ENCODE assay signal across 8 cellular contexts in genomic region chr11:69642913-69643632, GRCh38. TPM values are rescaled to one million over a fixed set of nuclear protein-coding genes. Genes with fewer than 3 reads are reported as not detected.
DNase-seq lines count a peak whose midpoint lies in the region; ATAC-seq and TF ChIP-seq lines count a peak whose summit lies in the region.

No MANE protein-coding gene starts in this region.

- ATAC-seq in IMR-90 (ENCODE audit: low read depth): peak; percentile 13
- peak; percentile 58 for ATAC-seq in omental fat pad (ENCODE audit: low FRiP score)

- no TSS peak for BruUV-seq in IMR-90 (replicated peaks; lab: Mats Ljungman, UMichigan)

- no peaks in the 10 kb centered on the region for H3K9me3 ChIP-seq in IMR-90 (ENCODE audit: control insufficient read depth, insufficient read depth, low read length)

- peak overlapping the region; percentile 48; the same call in 1 of the 2 replicates for H3K18ac ChIP-seq in IMR-90 (ENCODE audit: low read depth, low read length)

- H4K20me1 ChIP-seq in IMR-90 (ENCODE audit: insufficient read depth, low read length): peaks cover 60% of the 10 kb centered on the region

- TF ChIP-seq CTCF in IMR-90 (conservative IDR thresholded peaks at IDR 0.05; ENCODE audit: low read depth, low read length) (peak; percentile 86), omental fat pad (IDR thresholded peaks at IDR 0.05) (peak in 2 of 3 donors; percentile 39 to 56)

- TF ChIP-seq RAD21 in IMR-90 (IDR thresholded peaks at IDR 0.05; ENCODE audit: low read length): peak; percentile 92

- in situ Hi-C loops in IMR-90 (cut with MboI; ENCODE audit: low sequenced_read_pairs): loop anchor here (5.0 kb wide), 1 partner anchor 341 kb away; no protein-coding TSS in a partner anchor

- intact Hi-C loops in IMR-90 (cut with micrococcal nuclease): loop anchor here (1.0 to 10.0 kb wide), 6 partner anchors 291 to 738 kb away; partner anchors contain the start of genes IGHMBP2, MRGPRF and MRPL21

- peak overlapping the region; percentile 24; the same call in 1 of the 2 replicates for H2BK120ac ChIP-seq in IMR-90 (ENCODE audit: low read depth, low read length)

- peak overlapping the region in 1 of 2 experiments; percentile 64; a peak in 2 of 4 replicates for H4K8ac ChIP-seq in IMR-90 (ENCODE audit: low read depth in 2 of 2, low read length in 2 of 2)

- dilution Hi-C loops in IMR-90 (cut with HindIII; ENCODE audit: low sequenced_read_pairs, unreplicated experiment): no loop called here

- H3K4ac ChIP-seq in IMR-90 (ENCODE audit: low read depth, low read length): peak overlapping the region; percentile 86

- no peak overlapping the region for H2BK15ac ChIP-seq in IMR-90 (ENCODE audit: low read depth, low read length)

- no peaks in the 10 kb centered on the region for H3K27me3 ChIP-seq in IMR-90 (ENCODE audit: control insufficient read depth, insufficient read depth, low read length)

- peak overlapping the region; percentile 100 for H3K9ac ChIP-seq in IMR-90 (ENCODE audit: low read depth, low read length)

- peak overlapping the region; percentile 98 for H3K27ac ChIP-seq in IMR-90 (ENCODE audit: insufficient read depth, low read length)

- H2AK9ac ChIP-seq in IMR-90 (replicated peaks; ENCODE audit: low read depth, low read length, poor library complexity): peak overlapping the region; percentile 98

- no peaks in the 10 kb centered on the region; the same call in 1 of the 2 replicates for H3K9me1 ChIP-seq in IMR-90 (ENCODE audit: insufficient read depth, low read length)

- peak overlapping the region; percentile 97 for H2BK5ac ChIP-seq in IMR-90 (ENCODE audit: low read depth, low read length, poor library complexity, severe bottlenecking)

- H3K56ac ChIP-seq in IMR-90 (ENCODE audit: extremely low read depth, insufficient read depth, low read length): peak overlapping the region; percentile 61; the same call in 1 of the 2 replicates

- POLR2A ChIA-PET in IMR-90 (lab: Charles Lee; ENCODE audit: unreplicated experiment): interaction anchor here (0.6 to 2.6 kb wide), 4 partner anchors 134 to 404 kb away, joined by 4 to 11 read pairs (median 4); no protein-coding TSS in a partner anchor

- peak overlapping the region; percentile 68 for H2AFZ ChIP-seq in IMR-90 (replicated peaks; ENCODE audit: low read length, poor library complexity)

- peaks cover 21% of the 10 kb centered on the region for H3K4me1 ChIP-seq in IMR-90 (ENCODE audit: control insufficient read depth, insufficient read depth, low read length)

- peak overlapping the region; percentile 78 for H4K5ac ChIP-seq in IMR-90 (ENCODE audit: low read depth, low read length)

- peaks cover 45% of the 10 kb centered on the region for H3K36me3 ChIP-seq in IMR-90 (ENCODE audit: control insufficient read depth, insufficient read depth, low read length)

- peak overlapping the region; percentile 93 for H3K14ac ChIP-seq in IMR-90 (replicated peaks; ENCODE audit: low read depth, low read length)

- peak overlapping the region; percentile 98 for H3K4me3 ChIP-seq in IMR-90 (ENCODE audit: insufficient read depth, low read depth, low read length)

- no peak overlapping the region for H3K23ac ChIP-seq in IMR-90 (ENCODE audit: low read depth, low read length)

- DNase-seq in SIG-M5 treated with dmso at 0.1 percent for 504 hours (lab: John Stamatoyannopoulos, UW; ENCODE audit: unreplicated experiment) (peak; percentile 62), SIG-M5 (lab: John Stamatoyannopoulos, UW) (no peak), IMR-90 (peak; percentile 74), SK-N-DZ (ENCODE audit: low spot score) (peak; percentile 74), glomerular visceral epithelial cell (ENCODE audit: extremely low spot score) (peak; percentile 80), omental fat pad (ENCODE audit: low spot score) (peak; percentile 36), superior temporal gyrus (ENCODE audit: extremely low spot score) (peak; percentile 72)
- DNase-seq in activated naive CD4-positive, alpha-beta T cell treated with Interleukin-2 at 50 U/mL for 16 hours: peak; percentile 81

- WGBS in IMR-90 (ENCODE audit: extremely low coverage in 2 of 2, insufficient read length in 1 of 2), 2 experiments: 0% methylated on average over 16 of the region's 81 CpGs; no CpG with 5 or more reads in 1 of the 2 experiments

- CTCF ChIA-PET in IMR-90 (lab: Yijun Ruan, JAX): interaction anchor here (1.3 to 1.9 kb wide), 3 partner anchors 13 to 350 kb away, joined by 3 to 7 read pairs (median 4); no protein-coding TSS in a partner anchor

- 0 out of 2 replicates have a peak overlapping the region, but pooled peaks have one; percentile 51 for H2AK5ac ChIP-seq in IMR-90 (ENCODE audit: low read depth, low read length)

- peak; percentile 61 for TF ChIP-seq POLR2A in IMR-90 (IDR thresholded peaks at IDR 0.05; ENCODE audit: low read depth, low read length)

- H2BK20ac ChIP-seq in IMR-90 (ENCODE audit: low read depth, low read length): no peak overlapping the region

- peak overlapping the region; percentile 74; the same call in 1 of the 2 replicates for H4K91ac ChIP-seq in IMR-90 (ENCODE audit: insufficient read depth, low read depth, low read length)

- H3K79me1 ChIP-seq in IMR-90 (ENCODE audit: low read depth in 1 of 2, low read length in 2 of 2): peaks cover 16 to 53% of the 10 kb centered on the region in 2 experiments

- H3K4me2 ChIP-seq in IMR-90 (ENCODE audit: low read depth, low read length): peak overlapping the region; percentile 89

TF ChIP-seq in IMR-90, 13 proteins besides CTCF, POLR2A, EP300 and RAD21:
- peak; percentile 44; the same call in 1 of the 2 replicates for TF ChIP-seq MXI1 (IDR thresholded peaks at IDR 0.05; ENCODE audit: borderline replicate concordance, low read depth, low read length)
- TF ChIP-seq SMC3 (IDR thresholded peaks at IDR 0.05; ENCODE audit: low read depth, low read length): peak; percentile 78
- TF ChIP-seq USF2 (IDR thresholded peaks at IDR 0.05; ENCODE audit: low read depth, low read length): no peak

RNA-seq across cellular contexts. Expression of gene CCND1, which starts 2.1 kb away (rescaled TPM):
- total RNA-seq in IMR-90 (2012; rRNA removed) (717 and 748 TPM in 2 replicates), omental fat pad (100 to 1,000 TPM in 1 of 4 donors, 10 to 100 TPM in 3; 40.3 to 216 (median 58.2) TPM)
- polyA plus RNA-seq in IMR-90 (2012; rRNA removed): 481 and 872 TPM in 2 replicates
- polyA plus RNA-seq in IMR-90 (2012; cell fraction: cytosol; rRNA removed): 498 and 688 TPM in 2 replicates
- 405 and 823 TPM in 2 replicates for polyA plus RNA-seq in IMR-90 (2012; cell fraction: nucleus; rRNA removed; ENCODE audit: low replicate concordance)
- polyA plus RNA-seq in SK-N-DZ (2014; cell fraction: cytosol; rRNA removed): 242 and 248 TPM in 2 replicates
- 196 and 220 TPM in 2 replicates for polyA plus RNA-seq in SK-N-DZ (2014; cell fraction: nucleus; rRNA removed)

RNA-seq across cellular contexts. Expression of gene LTO1, which starts 32.1 kb away (rescaled TPM):
- 8.2 and 16.7 TPM in 2 replicates for total RNA-seq in IMR-90 (2012; rRNA removed)
- polyA plus RNA-seq in IMR-90 (2012; rRNA removed): 18.8 and 23.5 TPM in 2 replicates
- polyA plus RNA-seq in IMR-90 (2012; cell fraction: cytosol; rRNA removed): 14.0 and 16.6 TPM in 2 replicates
- polyA plus RNA-seq in IMR-90 (2012; cell fraction: nucleus; rRNA removed; ENCODE audit: low replicate concordance): 58.0 and 79.5 TPM in 2 replicates
- polyA plus RNA-seq in SK-N-DZ (2014; cell fraction: cytosol; rRNA removed): 22.1 and 25.3 TPM in 2 replicates
- polyA plus RNA-seq in SK-N-DZ (2014; cell fraction: nucleus; rRNA removed): 38.9 and 46.6 TPM in 2 replicates
- total RNA-seq in omental fat pad: 10 to 100 TPM in 3 of 4 donors, 1 to 10 TPM in 1; 9.9 to 27.3 (median 20.6) TPM
